26 cellular contexts compared by ENCODE assay signal in genomic region chr5:91636351-91636750, GRCh38.
DNase-seq lines count a peak whose midpoint lies in the region; ATAC-seq and TF ChIP-seq lines count a peak whose summit lies in the region.
"Had no signal": no experiment of that assay in that cellular context is flagged by ENCODE, and none has a peak within 500 bp of the region (broad histone marks: within the 10 kb centered on the region; RNA-seq: fewer than 3 reads in every experiment).

No MANE protein-coding gene starts in this region.

- no peak overlapping the region for H3K27ac Mint-ChIP-seq in H9
- H3K27ac Mint-ChIP-seq in endothelial cell (ENCODE audit: unreplicated experiment) = no peak overlapping the region
- H3K27ac Mint-ChIP-seq: activated CD4-positive, alpha-beta T cell treated with anti-CD3 and anti-CD28 coated beads for 36 hours; activated T-cell treated with anti-CD3 and anti-CD28 coated beads, Interleukin-2, amount 50 U/mL, for 24 hours; CD4-positive, CD25-positive, alpha-beta regulatory T cell; stimulated activated naive CD8-positive, alpha-beta T cell treated with anti-CD3 and anti-CD28 coated beads, Interleukin-15, Interleukin-2, amounts not matched to agents 100 ng/mL and 50 ng/mL, for 24 hours had no signal

- no peak overlapping the region for H4K5ac ChIP-seq in H9 (ENCODE audit: insufficient read length, low read depth, low read length)

- H3K27ac ChIP-seq in A673 (ENCODE audit: low read depth, low read length, poor library complexity, severe bottlenecking) (no peak overlapping the region), H9 (ENCODE audit: insufficient read length, low read depth, low read length) (no peak overlapping the region), MM.1S (ENCODE audit: low read length) (no peak overlapping the region)
- H3K27ac ChIP-seq: lower lobe of right lung, neutrophil, psoas muscle, thyroid gland had no signal

- TF ChIP-seq CTCF in A673 (conservative IDR thresholded peaks at IDR 0.05; ENCODE audit: low read depth, low read length) = peak; percentile 33; the same call in 1 of the 2 replicates
- peak; percentile 45; the same call in 2 of the 3 replicates for TF ChIP-seq CTCF in H9 (conservative IDR thresholded peaks at IDR 0.05)
- TF ChIP-seq CTCF in endothelial cell (IDR thresholded peaks at IDR 0.05; ENCODE audit: unreplicated experiment) = peak; percentile 12
- TF ChIP-seq CTCF in MM.1S (IDR thresholded peaks at IDR 0.05; ENCODE audit: low read length) = no peak

- intact Hi-C loops in A673 (cut with micrococcal nuclease; ENCODE audit: unreplicated experiment) = no loop called here

- H2AK5ac ChIP-seq in H9 (ENCODE audit: insufficient read length, low read length) = no peak overlapping the region

- no peaks in the 10 kb centered on the region for H3F3A ChIP-seq in MM.1S (ENCODE audit: insufficient read depth, low read length)

- POLR2A ChIA-PET in A673 (lab: Charles Lee; ENCODE audit: low non-redundant PET) = no interaction called here

- H3K9me3 Mint-ChIP-seq in H9 = no peaks in the 10 kb centered on the region
- H3K9me3 Mint-ChIP-seq in endothelial cell (ENCODE audit: unreplicated experiment) = no peaks in the 10 kb centered on the region
- H3K9me3 Mint-ChIP-seq: activated T-cell treated with anti-CD3 and anti-CD28 coated beads, Interleukin-2, amount 50 U/mL, for 24 hours; CD4-positive, CD25-positive, alpha-beta regulatory T cell; stimulated activated naive CD8-positive, alpha-beta T cell treated with anti-CD3 and anti-CD28 coated beads, Interleukin-15, Interleukin-2, amounts not matched to agents 100 ng/mL and 50 ng/mL, for 24 hours had no signal

- H2AFZ ChIP-seq in H9 (ENCODE audit: low read length) = no peak overlapping the region
- no peak overlapping the region for H2AFZ ChIP-seq in MM.1S (ENCODE audit: low read length)

- H3K9me2 ChIP-seq in MM.1S (replicated peaks; ENCODE audit: insufficient read depth, low read length) = no peaks in the 10 kb centered on the region

- WGBS in H9 (ENCODE audit: extremely low coverage, insufficient read length, low lambda C conversion rate) = no CpG with 5 or more reads among the region's 5 CpGs

- no peaks in the 10 kb centered on the region for H3K79me2 ChIP-seq in H9 (ENCODE audit: insufficient read depth, low read length)
- no peaks in the 10 kb centered on the region for H3K79me2 ChIP-seq in MM.1S (ENCODE audit: low read length)

- no peaks in the 10 kb centered on the region for H3K79me1 ChIP-seq in H9 (ENCODE audit: insufficient read depth, low read depth, low read length, poor library complexity, severe bottlenecking)

- H3K36me3 Mint-ChIP-seq in H9 (ENCODE audit: insufficient read depth in 1 of 3, low read depth in 3 of 3) (no peaks in the 10 kb centered on the region), endothelial cell (ENCODE audit: low read depth, unreplicated experiment) (no peaks in the 10 kb centered on the region)
- H3K36me3 Mint-ChIP-seq: CD4-positive, CD25-positive, alpha-beta regulatory T cell had no signal

- H3K23ac ChIP-seq in H9 (ENCODE audit: insufficient read length, low read depth, low read length) = no peak overlapping the region

- no peak overlapping the region for H3K56ac ChIP-seq in H9 (ENCODE audit: insufficient read length, low read depth, low read length)

- H3K4me3 ChIP-seq in A673 (ENCODE audit: low read depth, low read length, poor library complexity, severe bottlenecking) (no peak overlapping the region), MM.1S (ENCODE audit: low read length) (no peak overlapping the region)
- H3K4me3 ChIP-seq: K562, lower lobe of right lung, MG63, psoas muscle, thyroid gland had no signal

- no peaks in the 10 kb centered on the region for H3K27me3 ChIP-seq in A673 (replicated peaks; ENCODE audit: insufficient read depth, low read depth, low read length, poor library complexity)
- no peaks in the 10 kb centered on the region for H3K27me3 ChIP-seq in H9 (ENCODE audit: insufficient read depth, low read length)
- no peaks in the 10 kb centered on the region for H3K27me3 ChIP-seq in MM.1S (replicated peaks; ENCODE audit: insufficient read depth, low read length)
- H3K27me3 ChIP-seq: neutrophil, thyroid gland had no signal

- no peaks in the 10 kb centered on the region for H3K36me3 ChIP-seq in A673 (ENCODE audit: insufficient read depth, low read length, poor library complexity, severe bottlenecking)
- H3K36me3 ChIP-seq in MM.1S (replicated peaks; ENCODE audit: insufficient read depth, low read length) = no peaks in the 10 kb centered on the region
- H3K36me3 ChIP-seq: lower lobe of right lung, MG63, neutrophil, thyroid gland had no signal

- no peak overlapping the region for H4K91ac ChIP-seq in H9 (ENCODE audit: insufficient read length, low read depth, low read length)

- DNase-seq in A673 (ENCODE audit: low spot score) = peak; percentile 20
- DNase-seq in H9 = no peak
- DNase-seq in RKO (ENCODE audit: low spot score) = peak; percentile 13
- no peak for DNase-seq in endothelial cell (ENCODE audit: low spot score)
- no peak for DNase-seq in NK-92 (lab: John Stamatoyannopoulos, UW; ENCODE audit: unreplicated experiment)
- DNase-seq in MM.1S = no peak
- DNase-seq: activated CD4-positive, alpha-beta T cell treated with anti-CD3 and anti-CD28 coated beads for 36 hours; activated CD8-positive, alpha-beta memory T cell treated with anti-CD3 and anti-CD28 coated beads for 24 hours; activated naive CD4-positive, alpha-beta T cell treated with Interleukin-2 at 50 U/mL for 16 hours; activated T-cell treated with anti-CD3 and anti-CD28 coated beads, Interleukin-2, amount 50 U/mL, for 24 hours; CD4-positive, CD25-positive, alpha-beta regulatory T cell; cortex of kidney; lower lobe of right lung; MG63; NCI-H1436 treated with DMSO at 0.1 percent for 48 hours; NCI-H2171; NCI-H774; psoas muscle; SIG-M5; T-helper 1 cell; thyroid gland had no signal

- H2BK12ac ChIP-seq in H9 (ENCODE audit: insufficient read length, low read depth, low read length) = no peak overlapping the region

- no peak overlapping the region for H3K14ac ChIP-seq in H9 (ENCODE audit: insufficient read depth, low read length)

- H2BK120ac ChIP-seq in H9 (ENCODE audit: low read depth, low read length, poor library complexity, severe bottlenecking) = no peak overlapping the region

- H3K4me1 ChIP-seq in A673 (ENCODE audit: insufficient read depth, low read length, poor library complexity, severe bottlenecking) (peaks cover 2% of the 10 kb centered on the region), H9 (ENCODE audit: insufficient read depth, low read length) (no peaks in the 10 kb centered on the region; the same call in 1 of the 2 replicates), MM.1S (ENCODE audit: low read length) (no peaks in the 10 kb centered on the region)
- H3K4me1 ChIP-seq: lower lobe of right lung, psoas muscle, thyroid gland had no signal

- H3K4ac ChIP-seq in H9 (ENCODE audit: low read depth, low read length) = no peak overlapping the region

- no peak overlapping the region for H3K9ac ChIP-seq in H9 (ENCODE audit: extremely low read depth, insufficient read length, low read length)
- H3K9ac ChIP-seq in MM.1S (ENCODE audit: low read length) = no peak overlapping the region

- H3K4me1 Mint-ChIP-seq in H9 (peaks cover 3 to 10% of the 10 kb centered on the region in 2 experiments; a peak in 3 of 4 replicates), endothelial cell (ENCODE audit: unreplicated experiment) (no peaks in the 10 kb centered on the region)
- H3K4me1 Mint-ChIP-seq: activated CD4-positive, alpha-beta T cell treated with anti-CD3 and anti-CD28 coated beads for 36 hours; CD4-positive, CD25-positive, alpha-beta regulatory T cell had no signal

- H2BK20ac ChIP-seq in H9 (ENCODE audit: low read depth, low read length, poor library complexity, severe bottlenecking) = no peak overlapping the region

- H3K4me3 Mint-ChIP-seq in H9 (no peak overlapping the region), endothelial cell (ENCODE audit: unreplicated experiment) (no peak overlapping the region)
- H3K4me3 Mint-ChIP-seq: activated CD4-positive, alpha-beta T cell treated with anti-CD3 and anti-CD28 coated beads for 36 hours; activated T-cell treated with anti-CD3 and anti-CD28 coated beads, Interleukin-2, amount 50 U/mL, for 24 hours; CD4-positive, CD25-positive, alpha-beta regulatory T cell; stimulated activated naive CD8-positive, alpha-beta T cell treated with anti-CD3 and anti-CD28 coated beads, Interleukin-15, Interleukin-2, amounts not matched to agents 100 ng/mL and 50 ng/mL, for 24 hours had no signal

- H3K23me2 ChIP-seq in H9 (ENCODE audit: insufficient read length, low read depth, low read length, poor library complexity, severe bottlenecking) = no peaks in the 10 kb centered on the region

- BruUV-seq in A673 (replicated peaks; lab: Mats Ljungman, UMichigan) = no TSS peak

- no peak for ATAC-seq in HG02970 (IDR thresholded peaks at IDR 0.05; ENCODE audit: low FRiP score, unreplicated experiment)
- ATAC-seq in HG03571 (IDR thresholded peaks at IDR 0.05; ENCODE audit: unreplicated experiment) = no peak
- ATAC-seq: activated CD4-positive, alpha-beta T cell treated with anti-CD3 and anti-CD28 coated beads for 36 hours; K562; lower lobe of right lung; psoas muscle had no signal

- H2BK15ac ChIP-seq in H9 (ENCODE audit: low read depth, low read length) = no peak overlapping the region

- no peaks in the 10 kb centered on the region for H3K9me3 ChIP-seq in A673 (ENCODE audit: low read depth, low read length, poor library complexity, severe bottlenecking)
- no peaks in the 10 kb centered on the region for H3K9me3 ChIP-seq in H9 (ENCODE audit: control insufficient read depth, low read depth, low read length)
- no peaks in the 10 kb centered on the region for H3K9me3 ChIP-seq in MM.1S (replicated peaks; ENCODE audit: insufficient read depth, low read length)
- H3K9me3 ChIP-seq: lower lobe of right lung, MG63, neutrophil, psoas muscle, thyroid gland had no signal

- H2BK5ac ChIP-seq in H9 (ENCODE audit: insufficient read length, low read length) = no peak overlapping the region

- no peak overlapping the region for H3T11ph ChIP-seq in H9 (ENCODE audit: low read length)

- H4K8ac ChIP-seq in H9 (replicated peaks; ENCODE audit: insufficient read length, low read depth, low read length) = no peak overlapping the region

- no peaks in the 10 kb centered on the region for H4K20me1 ChIP-seq in H9 (ENCODE audit: control insufficient read depth, insufficient read depth, insufficient read length)
- H4K20me1 ChIP-seq in MM.1S (ENCODE audit: insufficient read depth, low read length) = no peaks in the 10 kb centered on the region

- CTCF ChIA-PET in A673 (lab: Charles Lee) = no interaction called here

- no peak overlapping the region for H3K4me2 ChIP-seq in H9 (ENCODE audit: insufficient read depth, insufficient read length, low read length)
- no peak overlapping the region for H3K4me2 ChIP-seq in MM.1S (ENCODE audit: low read depth, low read length)

- no peaks in the 10 kb centered on the region for H3K27me3 Mint-ChIP-seq in H9 (ENCODE audit: low read depth)
- H3K27me3 Mint-ChIP-seq in endothelial cell (ENCODE audit: unreplicated experiment) = no peaks in the 10 kb centered on the region
- H3K27me3 Mint-ChIP-seq: activated CD4-positive, alpha-beta T cell treated with anti-CD3 and anti-CD28 coated beads for 36 hours; activated T-cell treated with anti-CD3 and anti-CD28 coated beads, Interleukin-2, amount 50 U/mL, for 24 hours; CD4-positive, CD25-positive, alpha-beta regulatory T cell had no signal

- no peak overlapping the region for H3K18ac ChIP-seq in H9 (ENCODE audit: insufficient read length, low read depth, low read length)

Comparison
In these comparisons a context has a peak if more than half of its experiments do, and no peak if none do; other contexts are left out.
1. DNase-seq: peak in A673 (single experiment) and RKO (single experiment); none in H9 (single experiment), endothelial cell (single experiment), NK-92 (single experiment) and MM.1S (single experiment).